ENCODE assay signal across 1 cellular context in genomic region chr7:1873857-1874521, GRCh38.
TF ChIP-seq lines count a peak whose summit lies in the region.

No MANE protein-coding gene starts in this region.

TF ChIP-seq in IMR-90, 13 proteins besides CTCF, POLR2A, EP300 and RAD21 (continued from another document):
- TF ChIP-seq RFX5 (IDR thresholded peaks at IDR 0.05; ENCODE audit: low read depth, low read length) (no peak), BHLHE40 (IDR thresholded peaks at IDR 0.05; ENCODE audit: low read depth, low read length) (no peak), CHD1 (IDR thresholded peaks at IDR 0.05; ENCODE audit: low read depth, low read length) (no peak), FOS (IDR thresholded peaks at IDR 0.05; ENCODE audit: low read depth, low read length) (no peak)
